8 cellular contexts compared by ENCODE assay signal in the genomic region with DNA sequence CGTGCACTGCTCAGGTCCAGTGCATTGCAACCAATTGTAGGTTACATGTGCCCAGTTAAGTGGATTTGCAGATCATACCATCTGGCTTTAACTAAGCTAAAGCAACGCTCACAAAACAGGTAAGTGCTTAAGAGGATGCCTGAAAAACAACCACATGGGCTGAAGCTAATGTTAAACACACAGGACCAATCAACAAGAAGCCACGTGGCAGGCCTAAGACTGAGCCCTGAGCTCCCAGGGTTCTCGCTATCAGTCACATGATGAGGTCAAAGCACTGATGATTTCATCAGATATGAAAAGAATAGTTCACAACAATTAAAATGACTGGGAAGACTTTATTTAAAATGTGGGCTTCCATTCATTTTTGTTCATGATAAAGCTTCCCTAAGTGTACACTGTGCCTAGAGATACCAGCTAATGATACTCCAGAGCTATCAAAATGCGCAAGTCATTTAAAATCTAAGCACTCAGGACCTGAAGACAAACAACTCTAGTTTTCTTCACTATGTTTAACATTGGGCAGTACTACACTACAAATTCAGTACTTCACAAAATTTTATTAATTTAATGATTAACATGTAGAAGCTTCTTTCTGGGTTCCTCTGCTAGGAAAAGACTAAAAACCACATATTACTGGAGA.
DNase-seq lines count a peak whose midpoint lies in the region; ATAC-seq, FAIRE-seq and TF ChIP-seq lines count a peak whose summit lies in the region.
"Had no signal": no experiment of that assay in that cellular context is flagged by ENCODE, and none has a peak within 500 bp of the region (broad histone marks: within the 10 kb centered on the region; RNA-seq: fewer than 3 reads in every experiment).

No MANE protein-coding gene starts in this region.

- H2BK12ac ChIP-seq in H9 (ENCODE audit: insufficient read length, low read depth, low read length) = peak overlapping the region; percentile 77

- no peak overlapping the region for H4K5ac ChIP-seq in H9 (ENCODE audit: insufficient read length, low read depth, low read length)

- no peak overlapping the region for H2BK15ac ChIP-seq in H9 (ENCODE audit: low read depth, low read length)

- WGBS in H9 (ENCODE audit: extremely low coverage, insufficient read length, low lambda C conversion rate) = no CpG with 5 or more reads among the region's 5 CpGs

- H3T11ph ChIP-seq in H9 (ENCODE audit: low read length) = no peak overlapping the region

- H3K27ac ChIP-seq in H9 (ENCODE audit: insufficient read length, low read depth, low read length) (no peak overlapping the region), Panc1 (ENCODE audit: low read length) (peak overlapping the region; percentile 66), osteoblast (ENCODE audit: low read depth, low read length) (peak overlapping the region; percentile 66), left ventricle myocardium inferior (replicated peaks) (no peak overlapping the region)
- H3K27ac ChIP-seq: suprapubic skin had no signal

- H3K4me2 ChIP-seq in H9 (ENCODE audit: insufficient read depth, insufficient read length, low read length) (no peak overlapping the region), osteoblast (ENCODE audit: insufficient read depth, low read length) (peak overlapping the region; percentile 49)

- H4K20me1 ChIP-seq in H9 (ENCODE audit: control insufficient read depth, insufficient read depth, insufficient read length) (no peaks in the 10 kb centered on the region), osteoblast (ENCODE audit: insufficient read depth, low read length) (peaks cover 3% of the 10 kb centered on the region)

- no peak overlapping the region for H3K23ac ChIP-seq in H9 (ENCODE audit: insufficient read length, low read depth, low read length)

- no peak for TF ChIP-seq CTCF in H9 (conservative IDR thresholded peaks at IDR 0.05)
- TF ChIP-seq CTCF in Panc1 (IDR thresholded peaks at IDR 0.05) = no peak
- no peak for TF ChIP-seq CTCF in chondrocyte (IDR thresholded peaks at IDR 0.05)
- no peak for TF ChIP-seq CTCF in osteoblast (IDR thresholded peaks at IDR 0.05; ENCODE audit: extremely low read depth, low read depth, low read length)
- no peak for TF ChIP-seq CTCF in left ventricle myocardium inferior (IDR thresholded peaks at IDR 0.05; ENCODE audit: borderline replicate concordance)

- H2BK120ac ChIP-seq in H9 (ENCODE audit: low read depth, low read length, poor library complexity, severe bottlenecking) = no peak overlapping the region

- no peaks in the 10 kb centered on the region; a peak in 1 of 5 replicates for H3K9me3 Mint-ChIP-seq in H9
- no peaks in the 10 kb centered on the region for H3K9me3 Mint-ChIP-seq in chondrocyte (ENCODE audit: low read depth)

- H3K4me3 Mint-ChIP-seq in H9 (no peak overlapping the region), chondrocyte (ENCODE audit: unreplicated experiment) (no peak overlapping the region)

- ATAC-seq in Panc1 = no peak

- no peak overlapping the region for H3K9ac ChIP-seq in H9 (ENCODE audit: extremely low read depth, insufficient read length, low read length)

- H3K27me3 ChIP-seq in H9 (ENCODE audit: insufficient read depth, low read length) (no peaks in the 10 kb centered on the region), Panc1 (ENCODE audit: control insufficient read depth, insufficient read depth, low read length) (no peaks in the 10 kb centered on the region), osteoblast (ENCODE audit: insufficient read depth, low read length) (no peaks in the 10 kb centered on the region), left ventricle myocardium inferior (ENCODE audit: low read depth) (no peaks in the 10 kb centered on the region)
- H3K27me3 ChIP-seq: suprapubic skin had no signal

- H3K27ac Mint-ChIP-seq in H9 (peak overlapping the region in 1 of 3 experiments; percentile 77; a peak in 4 of 7 replicates), chondrocyte (ENCODE audit: unreplicated experiment) (peak overlapping the region; percentile 98)

- no peak overlapping the region for H2BK20ac ChIP-seq in H9 (ENCODE audit: low read depth, low read length, poor library complexity, severe bottlenecking)

- H3K9me3 ChIP-seq in H9 (ENCODE audit: control insufficient read depth, low read depth, low read length) = no peaks in the 10 kb centered on the region
- H3K9me3 ChIP-seq in Panc1 (ENCODE audit: control insufficient read depth, insufficient read depth, low read depth, low read length) = no peaks in the 10 kb centered on the region
- H3K9me3 ChIP-seq in osteoblast (ENCODE audit: low read depth, low read length) = no peaks in the 10 kb centered on the region
- H3K9me3 ChIP-seq in left ventricle myocardium inferior (replicated peaks) = no peaks in the 10 kb centered on the region
- H3K9me3 ChIP-seq: suprapubic skin had no signal

- no peak overlapping the region for H3K56ac ChIP-seq in H9 (ENCODE audit: insufficient read length, low read depth, low read length)

- H3K27me3 Mint-ChIP-seq in H9 (ENCODE audit: low read depth) (no peaks in the 10 kb centered on the region), chondrocyte (ENCODE audit: low read depth) (no peaks in the 10 kb centered on the region)

- H3K4me3 ChIP-seq in Panc1 (ENCODE audit: low read depth in 2 of 2, low read length in 2 of 2) = no peak overlapping the region
- H3K4me3 ChIP-seq in osteoblast (ENCODE audit: insufficient read depth, low read length) = no peak overlapping the region
- no peak overlapping the region for H3K4me3 ChIP-seq in left ventricle myocardium inferior
- H3K4me3 ChIP-seq: suprapubic skin had no signal

- intact Hi-C loops in Panc1 (cut with micrococcal nuclease; ENCODE audit: unreplicated experiment) (no loop called here), left ventricle myocardium inferior (cut with micrococcal nuclease) (no loop called here)

- H2BK5ac ChIP-seq in H9 (ENCODE audit: insufficient read length, low read length) = no peak overlapping the region

- H3K4me1 Mint-ChIP-seq in H9 (peaks cover 64 to 72% of the 10 kb centered on the region in 2 experiments), chondrocyte (ENCODE audit: low read depth) (peaks cover 84% of the 10 kb centered on the region)

- H2AFZ ChIP-seq in H9 (ENCODE audit: low read length) (no peak overlapping the region), osteoblast (ENCODE audit: low read length) (no peak overlapping the region)

- H3K4me1 ChIP-seq in H9 (ENCODE audit: insufficient read depth, low read length) (peaks cover 3% of the 10 kb centered on the region; the same call in 1 of the 2 replicates), Panc1 (ENCODE audit: control insufficient read depth, insufficient read depth, low read length) (peaks cover 72% of the 10 kb centered on the region), osteoblast (ENCODE audit: insufficient read depth, low read length) (peaks cover 55% of the 10 kb centered on the region), left ventricle myocardium inferior (peaks cover 72% of the 10 kb centered on the region)

- no peaks in the 10 kb centered on the region for H3K79me1 ChIP-seq in H9 (ENCODE audit: insufficient read depth, low read depth, low read length, poor library complexity, severe bottlenecking)

- no peak overlapping the region for H3K14ac ChIP-seq in H9 (ENCODE audit: insufficient read depth, low read length)

- no peaks in the 10 kb centered on the region for H3K23me2 ChIP-seq in H9 (ENCODE audit: insufficient read length, low read depth, low read length, poor library complexity, severe bottlenecking)

- in situ Hi-C loops in Panc1 (cut with HindIII; ENCODE audit: low pct_unique_long_range_greater_than_20kb, low sequenced_read_pairs) = no loop called here

- BruUV-seq in Panc1 (replicated peaks; lab: Mats Ljungman, UMichigan) = no TSS peak

- no peak overlapping the region for H3K4ac ChIP-seq in H9 (ENCODE audit: low read depth, low read length)

- no peak for FAIRE-seq in HTR-8/SVneo (lab: Jason Lieb, UNC)

- no peaks in the 10 kb centered on the region for H3K36me3 ChIP-seq in Panc1 (ENCODE audit: control insufficient read depth, insufficient read depth, low read length)
- H3K36me3 ChIP-seq in osteoblast (ENCODE audit: insufficient read depth, low read length) = no peaks in the 10 kb centered on the region
- no peaks in the 10 kb centered on the region for H3K36me3 ChIP-seq in left ventricle myocardium inferior
- H3K36me3 ChIP-seq: suprapubic skin had no signal

- H3K79me2 ChIP-seq in H9 (ENCODE audit: insufficient read depth, low read length) (peaks cover 14% of the 10 kb centered on the region; the same call in 1 of the 2 replicates), osteoblast (ENCODE audit: insufficient read depth, low read length) (peaks cover 53% of the 10 kb centered on the region)

- no peak overlapping the region for H2AK5ac ChIP-seq in H9 (ENCODE audit: insufficient read length, low read length)

- no peak overlapping the region for H4K8ac ChIP-seq in H9 (replicated peaks; ENCODE audit: insufficient read length, low read depth, low read length)

- DNase-seq in H9 (no peak), Panc1 (ENCODE audit: low read depth, low spot score) (no peak), chondrocyte (ENCODE audit: low spot score) (no peak), osteoblast (ENCODE audit: insufficient read length, low spot score, missing footprints) (no peak), HTR-8/SVneo (ENCODE audit: insufficient read length, low spot score) (no peak), left ventricle myocardium inferior (no peak), NCI-H187 treated with DMSO at 0.1 percent for 48 hours (lab: John Stamatoyannopoulos, UW) (no peak)

- CTCF ChIA-PET in Panc1 (lab: Charles Lee) = no interaction called here

- POLR2A ChIA-PET in Panc1 (lab: Charles Lee) = interaction anchor here (0.6 to 0.7 kb wide), 2 partner anchors 186 to 996 kb away, joined by 3 read pairs; no protein-coding TSS in a partner anchor

- no peaks in the 10 kb centered on the region; a peak in 1 of 7 replicates for H3K36me3 Mint-ChIP-seq in H9 (ENCODE audit: insufficient read depth in 1 of 3, low read depth in 3 of 3)
- H3K36me3 Mint-ChIP-seq in chondrocyte (ENCODE audit: low read depth) = no peaks in the 10 kb centered on the region

- H3K18ac ChIP-seq in H9 (ENCODE audit: insufficient read length, low read depth, low read length) = no peak overlapping the region

- H4K91ac ChIP-seq in H9 (ENCODE audit: insufficient read length, low read depth, low read length) = no peak overlapping the region

Comparison
In these comparisons a context has a peak if more than half of its experiments do, and no peak if none do; other contexts are left out.
1. H3K27ac ChIP-seq: peak in Panc1 (single experiment) and osteoblast (single experiment); none in H9 (single experiment) and left ventricle myocardium inferior (single experiment).